Comparison of ENCODE assay signal across 1 cellular context in the genomic region with DNA sequence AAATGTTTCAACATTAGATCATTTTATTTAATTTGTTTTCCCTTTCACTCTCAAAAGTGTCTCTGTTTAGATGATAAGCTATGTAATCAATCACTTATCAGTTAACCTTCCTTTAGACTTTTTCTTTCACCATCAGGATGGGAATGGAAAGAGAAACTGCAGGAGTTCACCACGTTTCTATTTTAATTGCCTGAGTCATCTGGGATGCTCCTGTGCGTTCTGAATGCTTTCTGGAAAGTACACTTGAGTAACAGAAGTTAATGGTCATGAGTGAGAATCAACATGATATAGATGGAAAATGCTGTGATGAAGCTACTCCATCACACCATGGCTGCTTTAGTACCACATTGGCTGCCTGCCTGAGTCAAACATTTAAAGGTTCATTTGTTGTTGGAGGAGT.
TF ChIP-seq lines count a peak whose summit lies in the region.

No MANE protein-coding gene starts in this region.

TF ChIP-seq in A549, 52 proteins besides CTCF, POLR2A, EP300 and RAD21 (continued from another document):
- TF ChIP-seq MAX (IDR thresholded peaks at IDR 0.05) = no peak
- TF ChIP-seq NR3C1 (IDR thresholded peaks at IDR 0.05) = no peak
- TF ChIP-seq ZSCAN20 (CRISPR knock-in tag; IDR thresholded peaks at IDR 0.05) = no peak
TF ChIP-seq in A549: peak in this region for 0.
